Comparison of ENCODE assay signal across 1 cellular context in the genomic region with DNA sequence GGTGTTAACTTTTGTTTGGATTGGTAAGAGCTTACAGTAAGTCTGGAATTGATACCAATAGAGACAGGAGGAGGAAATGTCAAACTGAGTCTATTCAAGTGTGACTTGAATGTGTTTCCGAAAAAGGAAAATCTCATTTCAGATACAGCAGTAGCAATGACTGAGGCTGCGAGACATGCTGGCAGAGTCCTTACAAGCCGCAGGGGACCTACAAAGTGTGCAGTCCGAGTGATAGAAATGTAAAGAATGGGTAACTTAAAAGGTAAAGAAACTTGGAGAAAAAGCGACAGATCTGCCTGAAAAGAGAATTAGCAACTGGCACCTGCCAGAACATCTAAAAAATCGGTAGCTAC.
TF ChIP-seq lines count a peak whose summit lies in the region.

No MANE protein-coding gene starts in this region.

TF ChIP-seq in IMR-90, 13 proteins besides CTCF, POLR2A, EP300 and RAD21 (continued from another document):
- TF ChIP-seq, protein P1, sequence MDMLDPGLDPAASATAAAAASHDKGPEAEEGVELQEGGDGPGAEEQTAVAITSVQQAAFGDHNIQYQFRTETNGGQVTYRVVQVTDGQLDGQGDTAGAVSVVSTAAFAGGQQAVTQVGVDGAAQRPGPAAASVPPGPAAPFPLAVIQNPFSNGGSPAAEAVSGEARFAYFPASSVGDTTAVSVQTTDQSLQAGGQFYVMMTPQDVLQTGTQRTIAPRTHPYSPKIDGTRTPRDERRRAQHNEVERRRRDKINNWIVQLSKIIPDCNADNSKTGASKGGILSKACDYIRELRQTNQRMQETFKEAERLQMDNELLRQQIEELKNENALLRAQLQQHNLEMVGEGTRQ (IDR thresholded peaks at IDR 0.05; ENCODE audit: low read depth, low read length) = no peak
- TF ChIP-seq MAZ (IDR thresholded peaks at IDR 0.05; ENCODE audit: borderline replicate concordance, low read depth, low read length) = no peak
- TF ChIP-seq SMC3 (IDR thresholded peaks at IDR 0.05; ENCODE audit: low read depth, low read length) = no peak
- TF ChIP-seq CHD1 (IDR thresholded peaks at IDR 0.05; ENCODE audit: low read depth, low read length) = no peak
